ENCODE assay signal across 23 cellular contexts in the genomic region with DNA sequence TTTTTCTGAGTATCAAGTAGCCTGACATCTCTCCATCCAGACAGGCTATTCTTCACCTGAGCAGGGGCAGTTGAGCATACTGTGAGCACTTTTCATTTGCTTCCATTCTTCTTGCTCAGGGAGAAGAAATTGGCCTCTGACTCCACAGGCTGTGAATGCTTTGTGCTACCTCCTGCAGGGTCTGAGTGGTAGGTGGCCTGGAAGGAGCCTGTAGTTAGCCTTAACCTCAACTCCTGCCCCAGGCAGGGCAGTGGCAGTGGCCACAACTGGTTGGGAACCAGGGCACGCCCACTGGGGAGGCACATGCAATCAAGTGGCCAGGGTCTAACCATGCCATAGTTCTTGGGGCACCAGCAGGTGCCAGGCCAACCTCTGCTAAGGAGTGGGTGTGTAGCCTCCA.
"Had no signal": no experiment of that assay in that cellular context is flagged by ENCODE, and none has a peak within 500 bp of the region (broad histone marks: within the 10 kb centered on the region; RNA-seq: fewer than 3 reads in every experiment).

No MANE protein-coding gene starts in this region.

- H3K27me3 Mint-ChIP-seq: activated CD8-positive, alpha-beta T cell treated with anti-CD3 and anti-CD28 coated beads for 36 hours; activated naive CD4-positive, alpha-beta T cell treated with anti-CD3 and anti-CD28 coated beads, Interleukin-2, amount 10 ng/mL, durations not matched to agents 7 days and 5 days; activated naive CD8-positive, alpha-beta T cell treated with anti-CD3 and anti-CD28 coated beads for 36 hours had no signal

- H3K27ac Mint-ChIP-seq: activated naive CD8-positive, alpha-beta T cell treated with anti-CD3 and anti-CD28 coated beads for 36 hours; activated T-cell treated with anti-CD3 and anti-CD28 coated beads, Interleukin-2, amount 50 U/mL, for 72 hours; activated T-helper 2 cell treated with anti-CD3 and anti-CD28 coated beads, Interferon-gamma antibody, Interleukin-2, Interleukin-4, amounts not matched to agents 10 μg/mL and 5 μg/mL and 100 μg/mL, durations not matched to agents 14 hours and 24 hours and 36 hours; T-helper 1 cell treated with Interleukin-12 subunit alpha and Interleukin-12 subunit beta and Interleukin-4 antibody, amounts not matched to agents 30 μg/mL and 1 μg/mL, for 36 hours had no signal

- H3K36me3 ChIP-seq: brain microvascular endothelial cell had no signal

- H3K27ac ChIP-seq: brain microvascular endothelial cell had no signal

- H3K27me3 ChIP-seq: brain microvascular endothelial cell had no signal

- H3K9me3 Mint-ChIP-seq: activated CD8-positive, alpha-beta T cell treated with anti-CD3 and anti-CD28 coated beads for 36 hours; activated naive CD4-positive, alpha-beta T cell treated with anti-CD3 and anti-CD28 coated beads, Interleukin-2, amount 10 ng/mL, durations not matched to agents 7 days and 5 days; activated naive CD8-positive, alpha-beta T cell treated with anti-CD3 and anti-CD28 coated beads for 36 hours; activated T-cell treated with anti-CD3 and anti-CD28 coated beads, Interleukin-2, amount 50 U/mL, for 72 hours; activated T-helper 2 cell treated with anti-CD3 and anti-CD28 coated beads, Interferon-gamma antibody, Interleukin-2, Interleukin-4, amounts not matched to agents 10 μg/mL and 5 μg/mL and 100 μg/mL, durations not matched to agents 14 hours and 24 hours and 36 hours; T-helper 1 cell treated with Interleukin-12 subunit alpha and Interleukin-12 subunit beta and Interleukin-4 antibody, amounts not matched to agents 30 μg/mL and 1 μg/mL, for 36 hours had no signal

- ATAC-seq: activated CD4-positive, CD25-positive, alpha-beta regulatory T cell treated with anti-CD3 and anti-CD28 coated beads, Interleukin-2, amount 50 U/mL, for 24 hours; activated CD8-positive, alpha-beta T cell treated with anti-CD3 and anti-CD28 coated beads for 36 hours had no signal

- DNase-seq: activated CD4-positive, alpha-beta T cell treated with anti-CD3 and anti-CD28 coated beads for 4 hours; activated CD8-positive, alpha-beta memory T cell treated with anti-CD3 and anti-CD28 coated beads, Interleukin-2, amount 50 U/mL, for 4 hours; activated CD8-positive, alpha-beta T cell treated with anti-CD3 and anti-CD28 coated beads for 36 hours; activated gamma-delta T cell treated with Interleukin-2 at 50 U/mL for 16 hours; activated naive CD4-positive, alpha-beta T cell treated with anti-CD3 and anti-CD28 coated beads, Interleukin-2, amount 10 ng/mL, durations not matched to agents 7 days and 5 days; activated naive CD8-positive, alpha-beta T cell treated with anti-CD3 and anti-CD28 coated beads for 36 hours; activated T-cell treated with anti-CD3 and anti-CD28 coated beads, Interleukin-2, amount 50 U/mL, for 72 hours; brain microvascular endothelial cell; KBM-7; NCI-H1092; NCI-H1417 treated with DMSO at 0.1 percent for 48 hours; NCI-H1694; NCI-H2029; NCI-H2107; NCI-H2171 treated with DMSO at 0.1 percent for 48 hours; NCI-H226; NCI-H526; NCI-H774; RPMI8226; SHP77 treated with DMSO at 0.1 percent for 48 hours had no signal

- H3K4me3 Mint-ChIP-seq: activated CD8-positive, alpha-beta T cell treated with anti-CD3 and anti-CD28 coated beads for 36 hours; activated naive CD4-positive, alpha-beta T cell treated with anti-CD3 and anti-CD28 coated beads, Interleukin-2, amount 10 ng/mL, durations not matched to agents 7 days and 5 days; activated naive CD8-positive, alpha-beta T cell treated with anti-CD3 and anti-CD28 coated beads for 36 hours; activated T-cell treated with anti-CD3 and anti-CD28 coated beads, Interleukin-2, amount 50 U/mL, for 72 hours; T-helper 1 cell treated with Interleukin-12 subunit alpha and Interleukin-12 subunit beta and Interleukin-4 antibody, amounts not matched to agents 30 μg/mL and 1 μg/mL, for 36 hours had no signal
